Comparison of ENCODE assay signal across 9 cellular contexts in the genomic region with DNA sequence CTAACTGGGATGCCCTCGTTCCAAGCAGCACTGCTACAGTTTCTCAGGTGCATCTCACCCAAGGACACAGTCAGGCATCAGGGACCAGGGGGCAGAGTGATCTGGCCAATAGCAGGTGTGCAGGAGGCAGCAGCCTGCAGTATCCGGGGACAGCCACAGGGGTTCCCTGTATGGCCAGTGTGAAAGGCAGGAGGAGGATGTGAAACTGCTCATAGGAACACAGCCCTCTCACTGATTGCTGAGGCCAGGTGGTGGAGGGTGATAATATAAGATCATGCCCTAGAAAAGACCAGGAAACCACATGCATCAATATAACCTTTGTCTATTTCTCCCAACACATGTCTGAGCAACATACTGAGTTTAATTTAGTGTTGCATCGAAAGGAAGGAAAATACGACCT.
DNase-seq lines count a peak whose midpoint lies in the region; ATAC-seq and TF ChIP-seq lines count a peak whose summit lies in the region.
"Had no signal": no experiment of that assay in that cellular context is flagged by ENCODE, and none has a peak within 500 bp of the region (broad histone marks: within the 10 kb centered on the region; RNA-seq: fewer than 3 reads in every experiment).

No MANE protein-coding gene starts in this region.

- no peak overlapping the region for H3K4me3 ChIP-seq in H7 (ENCODE audit: insufficient read depth, low read depth, low read length)
- 0 out of 2 replicates have a peak overlapping the region, but pooled peaks have one; percentile 9 for H3K4me3 ChIP-seq in Karpas-422 (ENCODE audit: low read length)
- H3K4me3 ChIP-seq in endodermal cell (ENCODE audit: low read length): no peak overlapping the region
- H3K4me3 ChIP-seq: heart left ventricle had no signal

- TF ChIP-seq CTCF in endodermal cell (conservative IDR thresholded peaks at IDR 0.05): peak; percentile 71

- H3K27me3 Mint-ChIP-seq in endodermal cell (ENCODE audit: insufficient read depth): no peaks in the 10 kb centered on the region
- no peaks in the 10 kb centered on the region for H3K27me3 Mint-ChIP-seq in T-helper 2 cell treated with Interferon-gamma antibody and Interleukin-4, amounts not matched to agents 5 μg/mL and 100 μg/mL, for 36 hours (ENCODE audit: low read depth)

- H3K27ac ChIP-seq in Karpas-422 (ENCODE audit: low read length) (peak overlapping the region; percentile 19; the same call in 1 of the 2 replicates), endodermal cell (ENCODE audit: low read depth, low read length) (no peak overlapping the region)
- H3K27ac ChIP-seq: heart left ventricle had no signal

- H3K9me3 ChIP-seq in Karpas-422 (ENCODE audit: low read length) (no peaks in the 10 kb centered on the region), endodermal cell (ENCODE audit: control insufficient read depth, low read length) (no peaks in the 10 kb centered on the region)

- no peak overlapping the region for H2AFZ ChIP-seq in Karpas-422 (ENCODE audit: low read length)

- 56 to 76% methylated on average over 3 to 4 of the region's 4 CpGs for WGBS in endodermal cell (ENCODE audit: insufficient coverage in 1 of 2, insufficient read length in 1 of 2), 2 experiments

- no peaks in the 10 kb centered on the region for H4K20me1 ChIP-seq in Karpas-422 (ENCODE audit: insufficient read depth, low read depth, low read length)

- H3K36me3 ChIP-seq in H7 (replicated peaks; ENCODE audit: control insufficient read depth, insufficient read depth, low read length) (no peaks in the 10 kb centered on the region), Karpas-422 (ENCODE audit: insufficient read depth, low read length) (no peaks in the 10 kb centered on the region), endodermal cell (ENCODE audit: control insufficient read depth, insufficient read depth, low read length) (no peaks in the 10 kb centered on the region)
- H3K36me3 ChIP-seq: heart left ventricle had no signal

- H3K36me3 Mint-ChIP-seq in endodermal cell (ENCODE audit: low read depth): no peaks in the 10 kb centered on the region
- no peaks in the 10 kb centered on the region for H3K36me3 Mint-ChIP-seq in T-helper 2 cell treated with Interferon-gamma antibody and Interleukin-4, amounts not matched to agents 5 μg/mL and 100 μg/mL, for 36 hours (ENCODE audit: low read depth)

- H3K79me2 ChIP-seq in Karpas-422 (ENCODE audit: low read length): no peaks in the 10 kb centered on the region

- ATAC-seq in GM18519 (IDR thresholded peaks at IDR 0.05; ENCODE audit: low FRiP score, unreplicated experiment): peak; percentile 100

- H3K9me2 ChIP-seq in Karpas-422 (replicated peaks; ENCODE audit: insufficient read depth, low read length): no peaks in the 10 kb centered on the region

- H3K9ac ChIP-seq in Karpas-422 (ENCODE audit: low read length) (no peak overlapping the region), endodermal cell (ENCODE audit: extremely low read depth, low read length, poor library complexity, severe bottlenecking) (no peak overlapping the region)

- H3K4me1 ChIP-seq in Karpas-422 (ENCODE audit: low read length) (peaks cover 16% of the 10 kb centered on the region), endodermal cell (ENCODE audit: control insufficient read depth, insufficient read depth, low read length) (no peaks in the 10 kb centered on the region)
- H3K4me1 ChIP-seq: heart left ventricle had no signal

- H3K4me2 ChIP-seq in Karpas-422 (ENCODE audit: low read depth, low read length, poor library complexity, severe bottlenecking): peak overlapping the region; percentile 55

- H3K4me3 Mint-ChIP-seq in endodermal cell: no peak overlapping the region
- no peak overlapping the region for H3K4me3 Mint-ChIP-seq in T-helper 2 cell treated with Interferon-gamma antibody and Interleukin-4, amounts not matched to agents 5 μg/mL and 100 μg/mL, for 36 hours

- H3K9me3 Mint-ChIP-seq in endodermal cell: no peaks in the 10 kb centered on the region
- H3K9me3 Mint-ChIP-seq in T-helper 2 cell treated with Interferon-gamma antibody and Interleukin-4, amounts not matched to agents 5 μg/mL and 100 μg/mL, for 36 hours: no peaks in the 10 kb centered on the region

- no peak overlapping the region for H3K27ac Mint-ChIP-seq in endodermal cell
- no peak overlapping the region for H3K27ac Mint-ChIP-seq in T-helper 2 cell treated with Interferon-gamma antibody and Interleukin-4, amounts not matched to agents 5 μg/mL and 100 μg/mL, for 36 hours

- H3K27me3 ChIP-seq in H7 (ENCODE audit: control insufficient read depth, insufficient read depth, low read length) (no peaks in the 10 kb centered on the region), Karpas-422 (ENCODE audit: low read length) (no peaks in the 10 kb centered on the region), endodermal cell (ENCODE audit: control insufficient read depth, insufficient read depth, low read length, poor library complexity, severe bottlenecking) (no peaks in the 10 kb centered on the region)
- H3K27me3 ChIP-seq: heart left ventricle had no signal

- DNase-seq in H7 (peak; percentile 39), Karpas-422 (peak; percentile 95), endodermal cell (peak; percentile 88), GM03348 (ENCODE audit: low spot score) (no peak), NCI-H446 treated with DMSO at 0.1 percent for 48 hours (lab: John Stamatoyannopoulos, UW) (no peak), AG08395 (ENCODE audit: low spot score) (no peak)
- DNase-seq in T-helper 2 cell treated with Interferon-gamma antibody and Interleukin-4, amounts not matched to agents 5 μg/mL and 100 μg/mL, for 36 hours (ENCODE audit: low spot score): no peak
- DNase-seq: heart left ventricle had no signal

- H3K4me1 Mint-ChIP-seq in endodermal cell: no peaks in the 10 kb centered on the region
- no peaks in the 10 kb centered on the region for H3K4me1 Mint-ChIP-seq in T-helper 2 cell treated with Interferon-gamma antibody and Interleukin-4, amounts not matched to agents 5 μg/mL and 100 μg/mL, for 36 hours (ENCODE audit: low read depth)

Comparison
In these comparisons a context has a peak if more than half of its experiments do, and no peak if none do; other contexts are left out.
1. DNase-seq: peak in H7 (single experiment), Karpas-422 (single experiment) and endodermal cell (single experiment); none in GM03348 (single experiment), NCI-H446 treated with DMSO at 0.1 percent for 48 hours (single experiment), AG08395 (single experiment) and T-helper 2 cell treated with Interferon-gamma antibody and Interleukin-4, amounts not matched to agents 5 μg/mL and 100 μg/mL, for 36 hours (single experiment).